In genomic region chr5:103271570-103272289, GRCh38 we compare ENCODE assay signal across 9 cellular contexts. TPM values are rescaled to one million over a fixed set of nuclear protein-coding genes. Genes with fewer than 3 reads are reported as not detected.
DNase-seq lines count a peak whose midpoint lies in the region; ATAC-seq and TF ChIP-seq lines count a peak whose summit lies in the region.
"Had no signal": no experiment of that assay in that cellular context is flagged by ENCODE, and none has a peak within 500 bp of the region (broad histone marks: within the 10 kb centered on the region; RNA-seq: fewer than 3 reads in every experiment).

No MANE protein-coding gene starts in this region.

- no peaks in the 10 kb centered on the region for H3K27me3 Mint-ChIP-seq in activated CD8-positive, alpha-beta T cell treated with anti-CD3 and anti-CD28 coated beads, Interleukin-2, amount 10 ng/mL, durations not matched to agents 7 days and 5 days (ENCODE audit: low read depth)
- no peaks in the 10 kb centered on the region for H3K27me3 Mint-ChIP-seq in activated CD8-positive, alpha-beta T cell treated with anti-CD3 and anti-CD28 coated beads for 36 hours
- H3K27me3 Mint-ChIP-seq in glutamatergic neuron (ENCODE audit: unreplicated experiment): no peaks in the 10 kb centered on the region

- CTCF ChIA-PET in activated CD8-positive, alpha-beta T cell treated with anti-CD3 and anti-CD28 coated beads, Interleukin-2, amount 10 ng/mL, durations not matched to agents 7 days and 5 days (lab: Charles Lee): interaction anchor here (0.7 to 1.0 kb wide), 2 partner anchors 10 to 12 kb away, joined by 3 read pairs; no protein-coding TSS in a partner anchor
- CTCF ChIA-PET in activated CD8-positive, alpha-beta T cell treated with anti-CD3 and anti-CD28 coated beads for 36 hours (lab: Charles Lee): interaction anchor here (1.2 kb wide), 2 partner anchors 9 to 204 kb away, joined by 3 to 4 read pairs; no protein-coding TSS in a partner anchor

- H3K27me3 ChIP-seq in dorsolateral prefrontal cortex (no peaks in the 10 kb centered on the region), BE2C (no peaks in the 10 kb centered on the region)
- H3K27me3 ChIP-seq: cardiac muscle cell had no signal

- H3K27ac Mint-ChIP-seq in activated CD8-positive, alpha-beta T cell treated with anti-CD3 and anti-CD28 coated beads, Interleukin-2, amount 10 ng/mL, durations not matched to agents 7 days and 5 days: peak overlapping the region; percentile 18
- H3K27ac Mint-ChIP-seq in activated CD8-positive, alpha-beta T cell treated with anti-CD3 and anti-CD28 coated beads for 36 hours: no peak overlapping the region
- peak overlapping the region; percentile 14 for H3K27ac Mint-ChIP-seq in stimulated activated effector memory CD8-positive, alpha-beta T cell treated with anti-CD3 and anti-CD28 coated beads, Interleukin-12 subunit alpha, Interleukin-12 subunit beta, amount 100 ng/mL, for 72 hours
- no peak overlapping the region for H3K27ac Mint-ChIP-seq in glutamatergic neuron (ENCODE audit: unreplicated experiment)

- H3K36me3 ChIP-seq in BE2C: peaks cover 17% of the 10 kb centered on the region

- no peaks in the 10 kb centered on the region for H3K9me3 Mint-ChIP-seq in activated CD8-positive, alpha-beta T cell treated with anti-CD3 and anti-CD28 coated beads, Interleukin-2, amount 10 ng/mL, durations not matched to agents 7 days and 5 days (ENCODE audit: insufficient read depth)
- H3K9me3 Mint-ChIP-seq in activated CD8-positive, alpha-beta T cell treated with anti-CD3 and anti-CD28 coated beads for 36 hours: no peaks in the 10 kb centered on the region
- no peaks in the 10 kb centered on the region for H3K9me3 Mint-ChIP-seq in stimulated activated effector memory CD8-positive, alpha-beta T cell treated with anti-CD3 and anti-CD28 coated beads, Interleukin-12 subunit alpha, Interleukin-12 subunit beta, amount 100 ng/mL, for 72 hours
- no peaks in the 10 kb centered on the region for H3K9me3 Mint-ChIP-seq in glutamatergic neuron (ENCODE audit: unreplicated experiment)

- TF ChIP-seq CTCF in activated CD8-positive, alpha-beta T cell treated with anti-CD3 and anti-CD28 coated beads for 36 hours (IDR thresholded peaks at IDR 0.05): no peak
- no peak for TF ChIP-seq CTCF in LNCaP clone FGC (IDR thresholded peaks at IDR 0.05; ENCODE audit: control insufficient read depth, extremely low read depth, insufficient read depth)
- TF ChIP-seq CTCF in dorsolateral prefrontal cortex (IDR thresholded peaks at IDR 0.05 in 54 of 56, conservative IDR thresholded peaks at IDR 0.05 in 2 of 56; ENCODE audit: low read depth in 1 of 56, partially characterized antibody in 56 of 56): no peak
- no peak for TF ChIP-seq CTCF in BE2C (IDR thresholded peaks at IDR 0.05; ENCODE audit: low read depth, low read length)
- TF ChIP-seq CTCF in glutamatergic neuron (IDR thresholded peaks at IDR 0.05; ENCODE audit: partially characterized antibody, unreplicated experiment): no peak

- POLR2A ChIA-PET in activated CD8-positive, alpha-beta T cell treated with anti-CD3 and anti-CD28 coated beads, Interleukin-2, amount 10 ng/mL, durations not matched to agents 7 days and 5 days (lab: Charles Lee): no interaction called here
- POLR2A ChIA-PET in activated CD8-positive, alpha-beta T cell treated with anti-CD3 and anti-CD28 coated beads for 36 hours (lab: Charles Lee): interaction anchor here (3.0 kb wide), 1 partner anchor 13 kb away, joined by 12 read pairs; the partner anchor contains the start of gene MACIR

- ATAC-seq in activated CD8-positive, alpha-beta T cell treated with anti-CD3 and anti-CD28 coated beads, Interleukin-2, amount 10 ng/mL, durations not matched to agents 7 days and 5 days: no peak
- ATAC-seq in activated CD8-positive, alpha-beta T cell treated with anti-CD3 and anti-CD28 coated beads for 36 hours: no peak
- ATAC-seq in stimulated activated effector memory CD8-positive, alpha-beta T cell treated with anti-CD3 and anti-CD28 coated beads, Interleukin-12 subunit alpha, Interleukin-12 subunit beta, amount 100 ng/mL, for 72 hours: no peak

- H3K4me3 Mint-ChIP-seq in activated CD8-positive, alpha-beta T cell treated with anti-CD3 and anti-CD28 coated beads, Interleukin-2, amount 10 ng/mL, durations not matched to agents 7 days and 5 days: peak overlapping the region; percentile 34
- H3K4me3 Mint-ChIP-seq in activated CD8-positive, alpha-beta T cell treated with anti-CD3 and anti-CD28 coated beads for 36 hours: no peak overlapping the region
- peak overlapping the region; percentile 27 for H3K4me3 Mint-ChIP-seq in stimulated activated effector memory CD8-positive, alpha-beta T cell treated with anti-CD3 and anti-CD28 coated beads, Interleukin-12 subunit alpha, Interleukin-12 subunit beta, amount 100 ng/mL, for 72 hours
- H3K4me3 Mint-ChIP-seq in glutamatergic neuron (ENCODE audit: unreplicated experiment): no peak overlapping the region

- H3K9me3 ChIP-seq in BE2C: no peaks in the 10 kb centered on the region

- no peaks in the 10 kb centered on the region; the same call in 1 of the 2 replicates for H3K4me1 ChIP-seq in BE2C

- H3K27ac ChIP-seq in dorsolateral prefrontal cortex: peak overlapping the region in 44 of 59 donors; percentile 7 to 72 (median 44)
- H3K27ac ChIP-seq: cardiac muscle cell had no signal

- H3K36me3 Mint-ChIP-seq in activated CD8-positive, alpha-beta T cell treated with anti-CD3 and anti-CD28 coated beads, Interleukin-2, amount 10 ng/mL, durations not matched to agents 7 days and 5 days (ENCODE audit: low read depth): peaks cover 24% of the 10 kb centered on the region
- peaks cover 9% of the 10 kb centered on the region for H3K36me3 Mint-ChIP-seq in activated CD8-positive, alpha-beta T cell treated with anti-CD3 and anti-CD28 coated beads for 36 hours (ENCODE audit: low read depth)
- peaks cover 21% of the 10 kb centered on the region for H3K36me3 Mint-ChIP-seq in stimulated activated effector memory CD8-positive, alpha-beta T cell treated with anti-CD3 and anti-CD28 coated beads, Interleukin-12 subunit alpha, Interleukin-12 subunit beta, amount 100 ng/mL, for 72 hours
- no peaks in the 10 kb centered on the region for H3K36me3 Mint-ChIP-seq in glutamatergic neuron (ENCODE audit: unreplicated experiment)

- intact Hi-C loops in activated CD8-positive, alpha-beta T cell treated with anti-CD3 and anti-CD28 coated beads for 36 hours (cut with micrococcal nuclease): no loop called here
- intact Hi-C loops in dorsolateral prefrontal cortex (cut with DNase I): no loop called here
- intact Hi-C loops in cardiac septum (cut with DNase I): no loop called here

- DNase-seq in activated CD8-positive, alpha-beta T cell treated with anti-CD3 and anti-CD28 coated beads, Interleukin-2, amount 10 ng/mL, durations not matched to agents 7 days and 5 days: no peak
- no peak for DNase-seq in activated CD8-positive, alpha-beta T cell treated with anti-CD3 and anti-CD28 coated beads for 36 hours
- DNase-seq in LNCaP clone FGC (ENCODE audit: low read depth): peak; percentile 92
- no peak for DNase-seq in dorsolateral prefrontal cortex
- DNase-seq in stimulated activated effector memory CD8-positive, alpha-beta T cell treated with anti-CD3 and anti-CD28 coated beads, Interleukin-12 subunit alpha, Interleukin-12 subunit beta, amount 100 ng/mL, for 72 hours (ENCODE audit: low spot score in 2 of 2): no peak
- DNase-seq in cardiac septum (ENCODE audit: low spot score): no peak
- no peak for DNase-seq in BE2C
- no peak for DNase-seq in glutamatergic neuron

- no peak overlapping the region for H3K4me3 ChIP-seq in LNCaP clone FGC (ENCODE audit: low read depth, low read length)
- H3K4me3 ChIP-seq in dorsolateral prefrontal cortex: peak overlapping the region in 11 of 59 donors; percentile 1 to 12 (median 6)
- H3K4me3 ChIP-seq in BE2C (ENCODE audit: low read depth, low read length): no peak overlapping the region
- H3K4me3 ChIP-seq: cardiac muscle cell had no signal

- peaks cover 26% of the 10 kb centered on the region for H3K4me1 Mint-ChIP-seq in activated CD8-positive, alpha-beta T cell treated with anti-CD3 and anti-CD28 coated beads, Interleukin-2, amount 10 ng/mL, durations not matched to agents 7 days and 5 days (ENCODE audit: low read depth)
- H3K4me1 Mint-ChIP-seq in activated CD8-positive, alpha-beta T cell treated with anti-CD3 and anti-CD28 coated beads for 36 hours (ENCODE audit: low read depth): peaks cover 16% of the 10 kb centered on the region
- peaks cover 10% of the 10 kb centered on the region for H3K4me1 Mint-ChIP-seq in stimulated activated effector memory CD8-positive, alpha-beta T cell treated with anti-CD3 and anti-CD28 coated beads, Interleukin-12 subunit alpha, Interleukin-12 subunit beta, amount 100 ng/mL, for 72 hours
- H3K4me1 Mint-ChIP-seq in glutamatergic neuron (ENCODE audit: low read depth, unreplicated experiment): no peaks in the 10 kb centered on the region

RNA-seq across cellular contexts. Expression of gene MACIR, which starts 13.2 kb away (rescaled TPM):
- total RNA-seq in activated CD8-positive, alpha-beta T cell treated with anti-CD3 and anti-CD28 coated beads, Interleukin-2, amount 10 ng/mL, durations not matched to agents 7 days and 5 days: 1 to 10 TPM; 6.7 to 7.6 TPM
- 1 to 10 TPM; 8.6 to 8.8 TPM for total RNA-seq in activated CD8-positive, alpha-beta T cell treated with anti-CD3 and anti-CD28 coated beads for 36 hours
- 10 to 100 TPM; 21.8 to 45.7 (median 34.8) TPM for total RNA-seq in dorsolateral prefrontal cortex
- total RNA-seq in cardiac septum: 3.4 TPM
- polyA plus RNA-seq in BE2C (2012; ENCODE audit: insufficient read depth, insufficient read length, low read depth): 21.3 TPM
- 6.8 TPM for total RNA-seq in glutamatergic neuron (ENCODE audit: unreplicated experiment)

Comparison
In these comparisons a context has a peak if more than half of its experiments do, and no peak if none do; other contexts are left out.
1. H3K27ac Mint-ChIP-seq: peak in activated CD8-positive, alpha-beta T cell treated with anti-CD3 and anti-CD28 coated beads, Interleukin-2, amount 10 ng/mL, durations not matched to agents 7 days and 5 days (single experiment) and stimulated activated effector memory CD8-positive, alpha-beta T cell treated with anti-CD3 and anti-CD28 coated beads, Interleukin-12 subunit alpha, Interleukin-12 subunit beta, amount 100 ng/mL, for 72 hours (single experiment); none in activated CD8-positive, alpha-beta T cell treated with anti-CD3 and anti-CD28 coated beads for 36 hours (single experiment) and glutamatergic neuron (single experiment).
2. H3K4me3 Mint-ChIP-seq: peak in activated CD8-positive, alpha-beta T cell treated with anti-CD3 and anti-CD28 coated beads, Interleukin-2, amount 10 ng/mL, durations not matched to agents 7 days and 5 days (single experiment) and stimulated activated effector memory CD8-positive, alpha-beta T cell treated with anti-CD3 and anti-CD28 coated beads, Interleukin-12 subunit alpha, Interleukin-12 subunit beta, amount 100 ng/mL, for 72 hours (single experiment); none in activated CD8-positive, alpha-beta T cell treated with anti-CD3 and anti-CD28 coated beads for 36 hours (single experiment) and glutamatergic neuron (single experiment).